1 cellular context compared by ENCODE assay signal in the genomic region with DNA sequence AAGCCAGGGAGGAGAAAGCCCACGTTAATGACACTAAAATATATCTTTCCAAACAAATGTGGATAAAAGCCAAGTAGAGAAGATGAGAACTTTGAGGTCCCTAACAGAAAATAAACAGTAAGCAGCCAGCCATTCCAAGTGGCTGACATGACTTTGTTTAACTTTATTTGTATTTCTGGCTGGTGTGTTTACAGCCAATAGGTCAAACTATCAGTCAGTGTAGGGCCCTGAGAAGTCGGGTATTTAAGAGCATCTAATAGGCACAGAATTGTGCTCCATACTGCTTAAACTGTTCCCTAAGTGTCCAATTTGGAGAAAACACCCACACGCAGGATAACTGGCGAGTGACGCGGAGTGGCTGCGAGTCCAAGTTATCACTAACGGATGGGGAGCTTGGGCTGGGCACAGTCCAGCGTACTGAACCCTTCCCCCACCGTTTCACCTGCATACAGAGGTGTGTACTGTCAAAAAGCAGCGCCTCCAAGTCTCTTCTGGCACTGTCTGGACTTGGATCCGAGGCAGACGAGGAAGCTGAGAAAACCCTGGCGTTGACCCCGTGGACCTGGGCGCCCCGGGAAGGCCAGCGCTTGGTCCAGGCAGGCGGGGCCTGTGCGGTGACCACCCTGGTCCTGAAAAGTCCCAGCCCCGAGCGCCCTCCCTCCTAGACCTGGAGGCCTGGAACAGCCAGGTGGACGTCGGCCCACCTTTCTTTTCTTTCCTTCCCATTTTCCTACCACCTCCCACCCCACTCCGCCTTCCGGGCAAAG.
TF ChIP-seq lines count a peak whose summit lies in the region.

No MANE protein-coding gene starts in this region.

TF ChIP-seq in HEK293, 187 proteins besides CTCF, POLR2A, EP300 and RAD21 (continued from another document):
- TF ChIP-seq, protein P1, sequence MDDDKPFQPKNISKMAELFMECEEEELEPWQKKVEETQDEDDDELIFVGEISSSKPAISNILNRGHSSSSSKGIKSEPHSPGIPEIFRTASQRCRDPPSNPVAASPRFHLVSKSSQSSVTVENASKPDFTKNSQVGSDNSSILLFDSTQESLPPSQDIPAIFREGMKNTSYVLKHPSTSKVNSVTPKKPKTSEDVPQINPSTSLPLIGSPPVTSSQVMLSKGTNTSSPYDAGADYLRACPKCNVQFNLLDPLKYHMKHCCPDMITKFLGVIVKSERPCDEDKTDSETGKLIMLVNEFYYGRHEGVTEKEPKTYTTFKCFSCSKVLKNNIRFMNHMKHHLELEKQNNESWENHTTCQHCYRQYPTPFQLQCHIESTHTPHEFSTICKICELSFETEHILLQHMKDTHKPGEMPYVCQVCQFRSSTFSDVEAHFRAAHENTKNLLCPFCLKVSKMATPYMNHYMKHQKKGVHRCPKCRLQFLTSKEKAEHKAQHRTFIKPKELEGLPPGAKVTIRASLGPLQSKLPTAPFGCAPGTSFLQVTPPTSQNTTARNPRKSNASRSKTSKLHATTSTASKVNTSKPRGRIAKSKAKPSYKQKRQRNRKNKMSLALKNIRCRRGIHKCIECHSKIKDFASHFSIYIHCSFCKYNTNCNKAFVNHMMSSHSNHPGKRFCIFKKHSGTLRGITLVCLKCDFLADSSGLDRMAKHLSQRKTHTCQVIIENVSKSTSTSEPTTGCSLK (tag by site-specific recombination; IDR thresholded peaks at IDR 0.05): no peak
- TF ChIP-seq ZNF121 (tag by site-specific recombination; IDR thresholded peaks at IDR 0.05) (no peak), ZXDB (tag by site-specific recombination; IDR thresholded peaks at IDR 0.05) (no peak), ZNF555 (tag by site-specific recombination; conservative IDR thresholded peaks at IDR 0.05) (no peak), ZNF266 (tag by site-specific recombination; IDR thresholded peaks at IDR 0.05; ENCODE audit: low read depth) (no peak), ZNF747 (tag by site-specific recombination; IDR thresholded peaks at IDR 0.05) (no peak), ZNF311 (tag by site-specific recombination; IDR thresholded peaks at IDR 0.05; ENCODE audit: borderline replicate concordance) (no peak), ZNF394 (tag by site-specific recombination; IDR thresholded peaks at IDR 0.05; ENCODE audit: borderline replicate concordance) (no peak), ZBTB17 (tag by site-specific recombination; IDR thresholded peaks at IDR 0.05) (no peak)
- TF ChIP-seq, protein P2, sequence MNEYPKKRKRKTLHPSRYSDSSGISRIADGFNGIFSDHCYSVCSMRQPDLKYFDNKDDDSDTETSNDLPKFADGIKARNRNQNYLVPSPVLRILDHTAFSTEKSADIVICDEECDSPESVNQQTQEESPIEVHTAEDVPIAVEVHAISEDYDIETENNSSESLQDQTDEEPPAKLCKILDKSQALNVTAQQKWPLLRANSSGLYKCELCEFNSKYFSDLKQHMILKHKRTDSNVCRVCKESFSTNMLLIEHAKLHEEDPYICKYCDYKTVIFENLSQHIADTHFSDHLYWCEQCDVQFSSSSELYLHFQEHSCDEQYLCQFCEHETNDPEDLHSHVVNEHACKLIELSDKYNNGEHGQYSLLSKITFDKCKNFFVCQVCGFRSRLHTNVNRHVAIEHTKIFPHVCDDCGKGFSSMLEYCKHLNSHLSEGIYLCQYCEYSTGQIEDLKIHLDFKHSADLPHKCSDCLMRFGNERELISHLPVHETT (tag by site-specific recombination; IDR thresholded peaks at IDR 0.05): no peak
- TF ChIP-seq, protein P3, sequence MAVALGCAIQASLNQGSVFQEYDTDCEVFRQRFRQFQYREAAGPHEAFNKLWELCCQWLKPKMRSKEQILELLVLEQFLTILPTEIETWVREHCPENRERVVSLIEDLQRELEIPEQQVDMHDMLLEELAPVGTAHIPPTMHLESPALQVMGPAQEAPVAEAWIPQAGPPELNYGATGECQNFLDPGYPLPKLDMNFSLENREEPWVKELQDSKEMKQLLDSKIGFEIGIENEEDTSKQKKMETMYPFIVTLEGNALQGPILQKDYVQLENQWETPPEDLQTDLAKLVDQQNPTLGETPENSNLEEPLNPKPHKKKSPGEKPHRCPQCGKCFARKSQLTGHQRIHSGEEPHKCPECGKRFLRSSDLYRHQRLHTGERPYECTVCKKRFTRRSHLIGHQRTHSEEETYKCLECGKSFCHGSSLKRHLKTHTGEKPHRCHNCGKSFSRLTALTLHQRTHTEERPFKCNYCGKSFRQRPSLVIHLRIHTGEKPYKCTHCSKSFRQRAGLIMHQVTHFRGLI (tag by site-specific recombination; IDR thresholded peaks at IDR 0.05): no peak
- TF ChIP-seq, protein P4, sequence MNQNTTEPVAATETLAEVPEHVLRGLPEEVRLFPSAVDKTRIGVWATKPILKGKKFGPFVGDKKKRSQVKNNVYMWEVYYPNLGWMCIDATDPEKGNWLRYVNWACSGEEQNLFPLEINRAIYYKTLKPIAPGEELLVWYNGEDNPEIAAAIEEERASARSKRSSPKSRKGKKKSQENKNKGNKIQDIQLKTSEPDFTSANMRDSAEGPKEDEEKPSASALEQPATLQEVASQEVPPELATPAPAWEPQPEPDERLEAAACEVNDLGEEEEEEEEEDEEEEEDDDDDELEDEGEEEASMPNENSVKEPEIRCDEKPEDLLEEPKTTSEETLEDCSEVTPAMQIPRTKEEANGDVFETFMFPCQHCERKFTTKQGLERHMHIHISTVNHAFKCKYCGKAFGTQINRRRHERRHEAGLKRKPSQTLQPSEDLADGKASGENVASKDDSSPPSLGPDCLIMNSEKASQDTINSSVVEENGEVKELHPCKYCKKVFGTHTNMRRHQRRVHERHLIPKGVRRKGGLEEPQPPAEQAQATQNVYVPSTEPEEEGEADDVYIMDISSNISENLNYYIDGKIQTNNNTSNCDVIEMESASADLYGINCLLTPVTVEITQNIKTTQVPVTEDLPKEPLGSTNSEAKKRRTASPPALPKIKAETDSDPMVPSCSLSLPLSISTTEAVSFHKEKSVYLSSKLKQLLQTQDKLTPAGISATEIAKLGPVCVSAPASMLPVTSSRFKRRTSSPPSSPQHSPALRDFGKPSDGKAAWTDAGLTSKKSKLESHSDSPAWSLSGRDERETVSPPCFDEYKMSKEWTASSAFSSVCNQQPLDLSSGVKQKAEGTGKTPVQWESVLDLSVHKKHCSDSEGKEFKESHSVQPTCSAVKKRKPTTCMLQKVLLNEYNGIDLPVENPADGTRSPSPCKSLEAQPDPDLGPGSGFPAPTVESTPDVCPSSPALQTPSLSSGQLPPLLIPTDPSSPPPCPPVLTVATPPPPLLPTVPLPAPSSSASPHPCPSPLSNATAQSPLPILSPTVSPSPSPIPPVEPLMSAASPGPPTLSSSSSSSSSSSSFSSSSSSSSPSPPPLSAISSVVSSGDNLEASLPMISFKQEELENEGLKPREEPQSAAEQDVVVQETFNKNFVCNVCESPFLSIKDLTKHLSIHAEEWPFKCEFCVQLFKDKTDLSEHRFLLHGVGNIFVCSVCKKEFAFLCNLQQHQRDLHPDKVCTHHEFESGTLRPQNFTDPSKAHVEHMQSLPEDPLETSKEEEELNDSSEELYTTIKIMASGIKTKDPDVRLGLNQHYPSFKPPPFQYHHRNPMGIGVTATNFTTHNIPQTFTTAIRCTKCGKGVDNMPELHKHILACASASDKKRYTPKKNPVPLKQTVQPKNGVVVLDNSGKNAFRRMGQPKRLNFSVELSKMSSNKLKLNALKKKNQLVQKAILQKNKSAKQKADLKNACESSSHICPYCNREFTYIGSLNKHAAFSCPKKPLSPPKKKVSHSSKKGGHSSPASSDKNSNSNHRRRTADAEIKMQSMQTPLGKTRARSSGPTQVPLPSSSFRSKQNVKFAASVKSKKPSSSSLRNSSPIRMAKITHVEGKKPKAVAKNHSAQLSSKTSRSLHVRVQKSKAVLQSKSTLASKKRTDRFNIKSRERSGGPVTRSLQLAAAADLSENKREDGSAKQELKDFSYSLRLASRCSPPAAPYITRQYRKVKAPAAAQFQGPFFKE (tag by site-specific recombination; IDR thresholded peaks at IDR 0.05; ENCODE audit: borderline replicate concordance): no peak
